Comparison of ENCODE assay signal across 28 cellular contexts in the genomic region with DNA sequence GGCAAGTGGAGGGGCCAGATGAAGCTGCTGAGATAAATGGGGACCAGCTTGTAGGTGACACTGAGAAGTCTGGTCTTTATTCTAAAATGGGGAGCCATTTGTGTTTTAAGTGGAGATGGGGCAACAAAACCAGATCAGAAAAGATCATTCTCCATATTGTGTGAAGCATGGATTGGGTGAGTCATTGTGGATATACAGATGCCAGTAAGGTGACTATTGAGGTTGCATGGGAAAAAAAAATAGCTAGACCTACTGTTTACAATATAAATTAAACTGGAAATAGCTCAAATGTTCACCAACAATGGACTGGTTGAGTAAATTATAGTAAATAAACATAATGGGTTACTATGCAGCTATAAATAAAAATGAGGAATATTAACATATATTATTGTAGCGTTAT. TPM values are rescaled to one million over a fixed set of nuclear protein-coding genes. Genes with fewer than 3 reads are reported as not detected.
DNase-seq lines count a peak whose midpoint lies in the region; ATAC-seq and TF ChIP-seq lines count a peak whose summit lies in the region.
"Had no signal": no experiment of that assay in that cellular context is flagged by ENCODE, and none has a peak within 500 bp of the region (broad histone marks: within the 10 kb centered on the region; RNA-seq: fewer than 3 reads in every experiment).

No MANE protein-coding gene starts in this region.

- no peak overlapping the region for H3K4me3 Mint-ChIP-seq in MCF 10A (ENCODE audit: unreplicated experiment)
- H3K4me3 Mint-ChIP-seq: activated CD4-positive, alpha-beta memory T cell treated with anti-CD3 and anti-CD28 coated beads, Interleukin-2, amount 10 ng/mL, durations not matched to agents 7 days and 5 days; activated naive CD4-positive, alpha-beta T cell treated with anti-CD3 and anti-CD28 coated beads, Interleukin-2, amount 50 U/mL, for 24 hours; activated T-helper 17 cell treated with anti-CD3 and anti-CD28 coated beads, Interleukin-2, amount 50 U/mL, for 72 hours; CD8-positive, alpha-beta T cell; dendritic cell treated with granulocyte-macrophage colony-stimulating factor and Interleukin-4, amounts not matched to agents 40 ng/mL and 50 ng/mL, for 4 days; endodermal cell had no signal

- peaks cover 17% of the 10 kb centered on the region for H3K27me3 Mint-ChIP-seq in MCF 10A (ENCODE audit: insufficient read depth, unreplicated experiment)

- intact Hi-C loops in MCF 10A (cut with micrococcal nuclease) (no loop called here), breast epithelium (cut with DNase I; ENCODE audit: low total_unique reads) (no loop called here)

- no peak for TF ChIP-seq POLR2A in breast epithelium (IDR thresholded peaks at IDR 0.05)

- peaks cover 9% of the 10 kb centered on the region for H3K4me1 Mint-ChIP-seq in MCF 10A (ENCODE audit: insufficient read depth, unreplicated experiment)

- H3K27ac Mint-ChIP-seq in MCF 10A (ENCODE audit: low read depth, unreplicated experiment): no peak overlapping the region
- H3K27ac Mint-ChIP-seq: activated CD4-positive, alpha-beta memory T cell treated with anti-CD3 and anti-CD28 coated beads, Interleukin-2, amount 10 ng/mL, durations not matched to agents 7 days and 5 days; activated naive CD4-positive, alpha-beta T cell treated with anti-CD3 and anti-CD28 coated beads, Interleukin-2, amount 50 U/mL, for 24 hours; activated T-helper 17 cell treated with anti-CD3 and anti-CD28 coated beads, Interleukin-2, amount 50 U/mL, for 72 hours; CD8-positive, alpha-beta T cell; dendritic cell treated with granulocyte-macrophage colony-stimulating factor and Interleukin-4, amounts not matched to agents 40 ng/mL and 50 ng/mL, for 4 days; endodermal cell had no signal

- H3K36me3 Mint-ChIP-seq in MCF 10A (ENCODE audit: insufficient read depth, unreplicated experiment): no peaks in the 10 kb centered on the region
- H3K36me3 Mint-ChIP-seq: activated naive CD4-positive, alpha-beta T cell treated with anti-CD3 and anti-CD28 coated beads, Interleukin-2, amount 50 U/mL, for 24 hours; CD8-positive, alpha-beta T cell had no signal

- BruUV-seq in MCF 10A (replicated peaks; lab: Mats Ljungman, UMichigan): no TSS peak

- H3K9me3 ChIP-seq in breast epithelium: no peaks in the 10 kb centered on the region
- H3K9me3 ChIP-seq: esophagus squamous epithelium, pancreas, tibial artery had no signal

- H3K27ac ChIP-seq in breast epithelium (no peak overlapping the region), RWPE1 (no peak overlapping the region)
- H3K27ac ChIP-seq: esophagus squamous epithelium, pancreas, stomach, tibial artery had no signal

- no peaks in the 10 kb centered on the region for H3K36me3 ChIP-seq in breast epithelium
- H3K36me3 ChIP-seq: esophagus squamous epithelium, pancreas, stomach, tibial artery had no signal

- peak; percentile 26 for DNase-seq in MCF 10A (ENCODE audit: unreplicated experiment)
- no peak for DNase-seq in breast epithelium (ENCODE audit: low spot score in 2 of 2)
- peak; percentile 42 for DNase-seq in RWPE1 (ENCODE audit: low spot score)
- peak; percentile 65 for DNase-seq in epithelial cell of esophagus (ENCODE audit: low read depth)
- DNase-seq: activated CD4-positive, alpha-beta memory T cell treated with anti-CD3 and anti-CD28 coated beads, Interleukin-2, amount 10 ng/mL, durations not matched to agents 7 days and 5 days; activated CD4-positive, alpha-beta T cell treated with anti-CD3 and anti-CD28 coated beads for 1 hour; activated CD8-positive, alpha-beta memory T cell treated with anti-CD3 and anti-CD28 coated beads, Interleukin-2, amount 50 U/mL, for 48 hours; CD8-positive, alpha-beta T cell; central memory CD4-positive, alpha-beta T cell; endodermal cell; esophagus squamous epithelium; GF-D8; kidney; NCI-H1048; NCI-H187; NCI-H526; pancreas; small intestine; stomach; tibial artery had no signal

- ATAC-seq in GM21529 (IDR thresholded peaks at IDR 0.05; ENCODE audit: unreplicated experiment) (no peak), GM21367 (IDR thresholded peaks at IDR 0.05; ENCODE audit: unreplicated experiment) (no peak), GM19324 (IDR thresholded peaks at IDR 0.05; ENCODE audit: low FRiP score, unreplicated experiment) (no peak), GM18867 (IDR thresholded peaks at IDR 0.05; ENCODE audit: unreplicated experiment) (no peak)
- ATAC-seq: activated T-helper 17 cell treated with anti-CD3 and anti-CD28 coated beads, Interleukin-2, amount 50 U/mL, for 72 hours; CD8-positive, alpha-beta T cell; pancreas had no signal

- no peak for TF ChIP-seq CTCF in MCF 10A (IDR thresholded peaks at IDR 0.05; ENCODE audit: unreplicated experiment)
- TF ChIP-seq CTCF in breast epithelium (IDR thresholded peaks at IDR 0.05): no peak
- TF ChIP-seq CTCF in RWPE1 (conservative IDR thresholded peaks at IDR 0.05; ENCODE audit: low read depth): no peak
- no peak for TF ChIP-seq CTCF in epithelial cell of esophagus (IDR thresholded peaks at IDR 0.05; ENCODE audit: insufficient read depth, low read depth, low read length, missing control alignments)

- H3K9me3 Mint-ChIP-seq in MCF 10A (ENCODE audit: unreplicated experiment): no peaks in the 10 kb centered on the region
- H3K9me3 Mint-ChIP-seq: activated CD4-positive, alpha-beta memory T cell treated with anti-CD3 and anti-CD28 coated beads, Interleukin-2, amount 10 ng/mL, durations not matched to agents 7 days and 5 days; activated naive CD4-positive, alpha-beta T cell treated with anti-CD3 and anti-CD28 coated beads, Interleukin-2, amount 50 U/mL, for 24 hours; activated T-helper 17 cell treated with anti-CD3 and anti-CD28 coated beads, Interleukin-2, amount 50 U/mL, for 72 hours; CD8-positive, alpha-beta T cell; dendritic cell treated with granulocyte-macrophage colony-stimulating factor and Interleukin-4, amounts not matched to agents 40 ng/mL and 50 ng/mL, for 4 days; endodermal cell had no signal

- POLR2A ChIA-PET in MCF 10A (lab: Yijun Ruan, JAX) (no interaction called here), RWPE1 (lab: Yijun Ruan, JAX; ENCODE audit: low non-redundant PET) (no interaction called here)

- H3K4me3 ChIP-seq in breast epithelium (no peak overlapping the region), epithelial cell of esophagus (ENCODE audit: low read length) (no peak overlapping the region)
- H3K4me3 ChIP-seq: esophagus squamous epithelium, lung, pancreas, stomach, tibial artery had no signal

- H3K27me3 ChIP-seq in breast epithelium: no peaks in the 10 kb centered on the region
- H3K27me3 ChIP-seq: tibial artery had no signal

- CTCF ChIA-PET in MCF 10A (lab: Yijun Ruan, JAX) (interaction anchor here (0.6 kb wide), 1 partner anchor 537 kb away, joined by 4 read pairs; no protein-coding TSS in a partner anchor), RWPE1 (lab: Yijun Ruan, JAX) (interaction anchor here (0.6 kb wide), 1 partner anchor 207 kb away, joined by 3 read pairs; no protein-coding TSS in a partner anchor)

- peaks cover 0 to under 1% of the 10 kb centered on the region in 2 donors for H3K4me1 ChIP-seq in breast epithelium
- H3K4me1 ChIP-seq: pancreas had no signal

RNA-seq across cellular contexts. Expression of gene MAP1B, which starts 5.4 kb away (rescaled TPM):
- 43.8 and 56.0 TPM in 2 replicates for total RNA-seq in MCF 10A (2022)
- 1,000 to 10,000 TPM in 1 of 3 donors, 100 to 1,000 TPM in 2; 258 to 2,233 (median 271) TPM for total RNA-seq in breast epithelium

Comparison
In these comparisons a context has a peak if more than half of its experiments do, and no peak if none do; other contexts are left out.
1. DNase-seq: peak in MCF 10A (single experiment), RWPE1 (single experiment) and epithelial cell of esophagus (single experiment); none in breast epithelium (0 of 2).